ENCODE assay signal across 1 cellular context in genomic region chr2:55097462-55098410, GRCh38.
TF ChIP-seq lines count a peak whose summit lies in the region.

No MANE protein-coding gene starts in this region.

TF ChIP-seq in K562, 482 proteins besides CTCF, POLR2A, EP300 and RAD21 (continued from another document):
- TF ChIP-seq CREB1 (IDR thresholded peaks at IDR 0.05) = no peak
- no peak for TF ChIP-seq CREB1 (CRISPR knock-in tag; IDR thresholded peaks at IDR 0.05)
- no peak for TF ChIP-seq ZFP91 (CRISPR knock-in tag; IDR thresholded peaks at IDR 0.05)
- no peak for TF ChIP-seq ZNF263 (CRISPR knock-in tag; IDR thresholded peaks at IDR 0.05; ENCODE audit: borderline replicate concordance)
- no peak for TF ChIP-seq ZNF124 (CRISPR knock-in tag; IDR thresholded peaks at IDR 0.05)
- TF ChIP-seq KDM2B (CRISPR knock-in tag; IDR thresholded peaks at IDR 0.05) = no peak
- no peak for TF ChIP-seq XRCC3 (IDR thresholded peaks at IDR 0.05)
- no peak for TF ChIP-seq XRCC5 (IDR thresholded peaks at IDR 0.05; ENCODE audit: low read depth, low read length)
- TF ChIP-seq ZNF766 (CRISPR knock-in tag; conservative IDR thresholded peaks at IDR 0.05) = 0 out of 2 replicates have a peak, but pooled peaks have one; percentile 42
- peak; percentile 24; the same call in 1 of the 2 replicates for TF ChIP-seq ZFX (CRISPR knock-in tag; IDR thresholded peaks at IDR 0.05)
- TF ChIP-seq DACH1 (IDR thresholded peaks at IDR 0.05; ENCODE audit: partially characterized antibody) = no peak
- TF ChIP-seq CBX5 (IDR thresholded peaks at IDR 0.05; ENCODE audit: borderline replicate concordance, low read depth) = no peak
- peak; percentile 21; the same call in 1 of the 2 replicates for TF ChIP-seq IRF9 (tag; IDR thresholded peaks at IDR 0.05)
